In the genomic region with DNA sequence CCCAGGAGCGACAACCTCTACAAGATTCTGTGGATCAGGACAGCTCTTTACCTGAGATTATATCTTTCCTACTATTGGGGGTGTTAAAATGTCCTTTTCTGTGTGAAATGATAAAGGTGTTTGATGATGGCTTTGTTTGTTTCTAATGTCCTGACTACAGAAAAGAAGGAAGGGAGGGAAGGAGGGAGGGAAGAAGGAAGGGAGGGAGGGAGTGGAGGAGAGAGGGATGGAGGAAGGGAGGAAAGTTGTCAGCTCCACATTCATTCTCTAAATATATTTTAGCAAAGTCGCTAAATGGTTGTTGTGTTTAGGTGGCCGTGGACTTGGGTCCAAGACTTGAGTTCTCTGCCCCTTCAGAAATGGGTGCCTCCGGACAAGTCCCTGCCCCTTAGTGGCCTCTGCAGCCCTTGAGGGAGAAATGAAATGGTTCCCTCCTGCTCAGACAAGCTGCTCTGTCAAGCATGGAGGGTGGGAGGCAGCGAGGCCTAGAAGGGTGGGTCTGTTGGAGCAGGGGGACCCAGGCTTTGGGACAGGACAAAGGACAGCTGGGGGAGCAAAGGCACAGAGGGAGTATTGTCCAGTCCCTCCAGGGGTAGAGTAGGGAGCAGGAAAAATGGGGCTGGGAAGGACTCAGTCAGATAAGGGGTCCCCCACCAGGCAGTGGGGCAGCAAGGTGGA, we compare ENCODE assay signal across 12 cellular contexts. TPM values are rescaled to one million over a fixed set of nuclear protein-coding genes. Genes with fewer than 3 reads are reported as not detected.
DNase-seq lines count a peak whose midpoint lies in the region; ATAC-seq and TF ChIP-seq lines count a peak whose summit lies in the region.
"Had no signal": no experiment of that assay in that cellular context is flagged by ENCODE, and none has a peak within 500 bp of the region (broad histone marks: within the 10 kb centered on the region; RNA-seq: fewer than 3 reads in every experiment).

No MANE protein-coding gene starts in this region.

- H3K27me3 Mint-ChIP-seq in activated naive CD8-positive, alpha-beta T cell: no peaks in the 10 kb centered on the region
- no peaks in the 10 kb centered on the region for H3K27me3 Mint-ChIP-seq in naive thymus-derived CD4-positive, alpha-beta T cell
- peaks cover 48% of the 10 kb centered on the region for H3K27me3 Mint-ChIP-seq in endodermal cell (ENCODE audit: insufficient read depth)

- intact Hi-C loops in naive thymus-derived CD4-positive, alpha-beta T cell (cut with micrococcal nuclease): loop anchor here (1.0 kb wide), 3 partner anchors 8 to 36 kb away; no protein-coding TSS in a partner anchor

- H3K36me3 ChIP-seq in BLaER1: peaks cover 6% of the 10 kb centered on the region; the same call in 1 of the 2 replicates
- H3K36me3 ChIP-seq in DOHH2 (ENCODE audit: control insufficient read depth, low read length): no peaks in the 10 kb centered on the region
- peaks cover 0 to 7% (median 0%) of the 10 kb centered on the region in 3 experiments for H3K36me3 ChIP-seq in naive thymus-derived CD4-positive, alpha-beta T cell (ENCODE audit: control insufficient read depth in 2 of 3, insufficient read depth in 3 of 3, low read length in 3 of 3)
- no peaks in the 10 kb centered on the region for H3K36me3 ChIP-seq in endodermal cell (ENCODE audit: control insufficient read depth, insufficient read depth, low read length)
- no peaks in the 10 kb centered on the region for H3K36me3 ChIP-seq in GM23248 (ENCODE audit: low read depth)
- H3K36me3 ChIP-seq: cardiac muscle cell had no signal

- H3K36me3 Mint-ChIP-seq in activated naive CD8-positive, alpha-beta T cell: peaks cover 12% of the 10 kb centered on the region
- peaks cover 0 to 25% (median 5%) of the 10 kb centered on the region in 5 donors for H3K36me3 Mint-ChIP-seq in naive thymus-derived CD4-positive, alpha-beta T cell
- H3K36me3 Mint-ChIP-seq in endodermal cell (ENCODE audit: low read depth): no peaks in the 10 kb centered on the region

- H3K27ac Mint-ChIP-seq in activated naive CD8-positive, alpha-beta T cell: peak overlapping the region; percentile 98
- peak overlapping the region; percentile 86 to 98 (median 91) for H3K27ac Mint-ChIP-seq in naive thymus-derived CD4-positive, alpha-beta T cell
- H3K27ac Mint-ChIP-seq in endodermal cell: no peak overlapping the region

- ATAC-seq in naive thymus-derived CD4-positive, alpha-beta T cell: no peak
- no peak for ATAC-seq in GM21529 (IDR thresholded peaks at IDR 0.05; ENCODE audit: unreplicated experiment)
- ATAC-seq in HG03097 (IDR thresholded peaks at IDR 0.05; ENCODE audit: low FRiP score, unreplicated experiment): no peak

- peak overlapping the region; percentile 51 for H3K4me2 ChIP-seq in BLaER1
- peak overlapping the region; percentile 26 for H3K4me2 ChIP-seq in DOHH2 (ENCODE audit: low read length)
- H3K4me2 ChIP-seq in GM23248 (ENCODE audit: unreplicated experiment): no peak overlapping the region
- H3K4me2 ChIP-seq: hepatocyte had no signal

- no peak for DNase-seq in naive thymus-derived CD4-positive, alpha-beta T cell
- no peak for DNase-seq in endodermal cell
- no peak for DNase-seq in GM23248
- DNase-seq: C1 segment of cervical spinal cord, MM.1S had no signal

- H3K4me3 ChIP-seq in BLaER1: no peak overlapping the region
- no peak overlapping the region for H3K4me3 ChIP-seq in DOHH2 (ENCODE audit: low read length)
- peak overlapping the region; percentile 61 for H3K4me3 ChIP-seq in naive thymus-derived CD4-positive, alpha-beta T cell (ENCODE audit: low read length)
- no peak overlapping the region for H3K4me3 ChIP-seq in endodermal cell (ENCODE audit: low read length)
- H3K4me3 ChIP-seq in GM23248: no peak overlapping the region
- H3K4me3 ChIP-seq: cardiac muscle cell, hepatocyte had no signal

- POLR2A ChIA-PET in naive thymus-derived CD4-positive, alpha-beta T cell (lab: Charles Lee): interaction anchor here (0.6 to 12.7 kb wide), 7 partner anchors 11 to 338 kb away, joined by 3 to 169 read pairs (median 21); no protein-coding TSS in a partner anchor

- WGBS in endodermal cell (ENCODE audit: insufficient coverage in 1 of 2, insufficient read length in 1 of 2), 2 experiments: 60 to 77% methylated on average over 1 to 5 of the region's 5 CpGs
- WGBS in GM23248 (ENCODE audit: low coverage in 1 of 2, low lambda C conversion rate in 2 of 2, missing lambda C conversion rate in 2 of 2), 2 experiments: 85 to 88% methylated on average over 5 of the region's 5 CpGs

- H3K27ac ChIP-seq in BLaER1 (no peak overlapping the region), DOHH2 (ENCODE audit: low read depth, low read length) (no peak overlapping the region), endodermal cell (ENCODE audit: low read depth, low read length) (no peak overlapping the region), GM23248 (no peak overlapping the region)
- peak overlapping the region; percentile 89 for H3K27ac ChIP-seq in naive thymus-derived CD4-positive, alpha-beta T cell (ENCODE audit: low read depth, low read length)
- H3K27ac ChIP-seq: cardiac muscle cell, hepatocyte had no signal

- TF ChIP-seq CTCF in DOHH2 (IDR thresholded peaks at IDR 0.05; ENCODE audit: low read depth, low read length, poor library complexity, severe bottlenecking): no peak
- no peak for TF ChIP-seq CTCF in endodermal cell (conservative IDR thresholded peaks at IDR 0.05)

- no peak overlapping the region for H2AFZ ChIP-seq in GM23248
- H2AFZ ChIP-seq: hepatocyte had no signal

- H3K9me2 ChIP-seq in DOHH2 (replicated peaks; ENCODE audit: control insufficient read depth, low read length) (no peaks in the 10 kb centered on the region), GM23248 (ENCODE audit: insufficient read depth) (no peaks in the 10 kb centered on the region)

- H4K20me1 ChIP-seq in BLaER1 (peaks cover 56% of the 10 kb centered on the region), DOHH2 (ENCODE audit: control insufficient read depth, insufficient read depth, low read depth, low read length) (peaks cover 15% of the 10 kb centered on the region), GM23248 (ENCODE audit: insufficient read depth) (no peaks in the 10 kb centered on the region)

- peak overlapping the region; percentile 92 for H3K4me3 Mint-ChIP-seq in activated naive CD8-positive, alpha-beta T cell
- H3K4me3 Mint-ChIP-seq in naive thymus-derived CD4-positive, alpha-beta T cell: peak overlapping the region; percentile 84 to 96 (median 90)
- H3K4me3 Mint-ChIP-seq in endodermal cell: no peak overlapping the region

- no peaks in the 10 kb centered on the region for H3K9me3 Mint-ChIP-seq in activated naive CD8-positive, alpha-beta T cell (ENCODE audit: low read depth)
- no peaks in the 10 kb centered on the region for H3K9me3 Mint-ChIP-seq in naive thymus-derived CD4-positive, alpha-beta T cell
- no peaks in the 10 kb centered on the region for H3K9me3 Mint-ChIP-seq in endodermal cell

- H3K4me1 ChIP-seq in BLaER1 (peaks cover 68% of the 10 kb centered on the region), DOHH2 (ENCODE audit: control insufficient read depth, low read length) (peaks cover 39% of the 10 kb centered on the region), endodermal cell (ENCODE audit: control insufficient read depth, insufficient read depth, low read length) (peaks cover 4% of the 10 kb centered on the region), GM23248 (ENCODE audit: insufficient read depth) (peaks cover 20% of the 10 kb centered on the region)
- H3K4me1 ChIP-seq in naive thymus-derived CD4-positive, alpha-beta T cell (ENCODE audit: control insufficient read depth in 2 of 2, insufficient read depth in 2 of 2, low read length in 2 of 2): peaks cover 27 to 50% of the 10 kb centered on the region in 2 donors

- 0 out of 2 replicates have a peak, but pooled peaks cover 3% of the 10 kb centered on the region for H3F3A ChIP-seq in DOHH2 (ENCODE audit: control insufficient read depth, insufficient read depth)
- peaks cover 6% of the 10 kb centered on the region; the same call in 1 of the 2 replicates for H3F3A ChIP-seq in GM23248 (ENCODE audit: insufficient read depth)

- in situ Hi-C loops in GM23248 (cut with MboI): no loop called here

- H3K79me2 ChIP-seq in DOHH2 (ENCODE audit: control insufficient read depth, low read length) (peaks cover 82% of the 10 kb centered on the region), GM23248 (ENCODE audit: insufficient read depth) (peaks cover 86% of the 10 kb centered on the region)
- H3K79me2 ChIP-seq: hepatocyte had no signal

- peaks cover 14% of the 10 kb centered on the region for H3K27me3 ChIP-seq in BLaER1
- H3K27me3 ChIP-seq in DOHH2 (ENCODE audit: control insufficient read depth, low read length): no peaks in the 10 kb centered on the region
- H3K27me3 ChIP-seq in naive thymus-derived CD4-positive, alpha-beta T cell (ENCODE audit: control insufficient read depth in 2 of 2, insufficient read depth in 2 of 2, low read length in 2 of 2): no peaks in the 10 kb centered on the region
- peaks cover 41% of the 10 kb centered on the region for H3K27me3 ChIP-seq in endodermal cell (ENCODE audit: control insufficient read depth, insufficient read depth, low read length, poor library complexity, severe bottlenecking)
- H3K27me3 ChIP-seq in GM23248 (replicated peaks; ENCODE audit: insufficient read depth): no peaks in the 10 kb centered on the region

- CTCF ChIA-PET in naive thymus-derived CD4-positive, alpha-beta T cell (lab: Charles Lee): interaction anchor here (0.6 to 2.8 kb wide), 8 partner anchors 18 to 339 kb away, joined by 3 to 10 read pairs (median 6); no protein-coding TSS in a partner anchor

- peaks cover 71% of the 10 kb centered on the region for H3K4me1 Mint-ChIP-seq in activated naive CD8-positive, alpha-beta T cell (ENCODE audit: low read depth)
- H3K4me1 Mint-ChIP-seq in naive thymus-derived CD4-positive, alpha-beta T cell: peaks cover 51 to 73% (median 67%) of the 10 kb centered on the region in 7 donors
- peaks cover 12% of the 10 kb centered on the region for H3K4me1 Mint-ChIP-seq in endodermal cell

- no peaks in the 10 kb centered on the region for H3K9me3 ChIP-seq in BLaER1
- H3K9me3 ChIP-seq in DOHH2 (ENCODE audit: control insufficient read depth, insufficient read depth, low read length): no peaks in the 10 kb centered on the region
- H3K9me3 ChIP-seq in naive thymus-derived CD4-positive, alpha-beta T cell (ENCODE audit: control insufficient read depth in 2 of 3, low read length in 3 of 3): no peaks in the 10 kb centered on the region
- no peaks in the 10 kb centered on the region for H3K9me3 ChIP-seq in endodermal cell (ENCODE audit: control insufficient read depth, low read length)
- no peaks in the 10 kb centered on the region for H3K9me3 ChIP-seq in GM23248 (ENCODE audit: low read depth)

- H3K9ac ChIP-seq in BLaER1: peak overlapping the region; percentile 18; the same call in 1 of the 2 replicates
- no peak overlapping the region for H3K9ac ChIP-seq in endodermal cell (ENCODE audit: extremely low read depth, low read length, poor library complexity, severe bottlenecking)
- H3K9ac ChIP-seq in GM23248: no peak overlapping the region

RNA-seq across cellular contexts. Expression of a gene that starts 4.4 kb away (rescaled TPM):
- 100 to 1,000 TPM in 4 of 5 experiments, 10 to 100 TPM in 1; 89.5 to 206 (median 149) TPM for total RNA-seq in naive thymus-derived CD4-positive, alpha-beta T cell
- polyA plus RNA-seq in naive thymus-derived CD4-positive, alpha-beta T cell: 100 to 1,000 TPM; 407 to 462 TPM
- total RNA-seq in endodermal cell: 1 to 10 TPM; 4.3 to 7.5 TPM
- 9.8 TPM for polyA plus RNA-seq in endodermal cell (2013, experiment 1 of 2)
- polyA plus RNA-seq in endodermal cell (2013, experiment 2 of 2): 8.5 TPM
- total RNA-seq in GM23248 (2014; rRNA removed; shearing (Covaris generic)): 26.9 and 27.8 TPM in 2 replicates
- 38.7 and 40.3 TPM in 2 replicates for polyA plus RNA-seq in GM23248 (2016; fragmentation: Nextera tagmentation; extraction: Ambion mirVana)

RNA-seq across cellular contexts. Expression of a gene that starts 58.7 kb away (rescaled TPM):
- total RNA-seq in naive thymus-derived CD4-positive, alpha-beta T cell: 100 to 1,000 TPM; 166 to 228 (median 176) TPM
- polyA plus RNA-seq in naive thymus-derived CD4-positive, alpha-beta T cell: 10 to 100 TPM; 10.5 to 13.6 TPM
- 100 to 1,000 TPM; 156 to 176 TPM for total RNA-seq in endodermal cell
- polyA plus RNA-seq in endodermal cell (2013, experiment 1 of 2): 163 TPM
- 149 TPM for polyA plus RNA-seq in endodermal cell (2013, experiment 2 of 2)
- 34.7 and 43.6 TPM in 2 replicates for total RNA-seq in GM23248 (2014; rRNA removed; shearing (Covaris generic))
- polyA plus RNA-seq in GM23248 (2016; fragmentation: Nextera tagmentation; extraction: Ambion mirVana): 21.2 and 24.1 TPM in 2 replicates
